10 cellular contexts compared by ENCODE assay signal in genomic region chr7:18064242-18064838, GRCh38. TPM values are rescaled to one million over a fixed set of nuclear protein-coding genes. Genes with fewer than 3 reads are reported as not detected.
DNase-seq lines count a peak whose midpoint lies in the region; ATAC-seq and TF ChIP-seq lines count a peak whose summit lies in the region.
"Had no signal": no experiment of that assay in that cellular context is flagged by ENCODE, and none has a peak within 500 bp of the region (broad histone marks: within the 10 kb centered on the region; RNA-seq: fewer than 3 reads in every experiment).

No MANE protein-coding gene starts in this region.

- H3K79me2 ChIP-seq in parathyroid adenoma = no peaks in the 10 kb centered on the region

- H3K4me2 ChIP-seq in parathyroid adenoma (ENCODE audit: low read length) = no peak overlapping the region

- no peak overlapping the region for H3K9ac ChIP-seq in colonic mucosa (ENCODE audit: low read depth in 2 of 2, low read length in 2 of 2)
- H3K9ac ChIP-seq in parathyroid adenoma = no peak overlapping the region

- no peak overlapping the region for H3K4me3 ChIP-seq in colonic mucosa
- no peak overlapping the region for H3K4me3 ChIP-seq in parathyroid adenoma (ENCODE audit: low read depth, low read length)

- no peak overlapping the region for H2AFZ ChIP-seq in parathyroid adenoma

- intact Hi-C loops in colonic mucosa (cut with DNase I) = loop anchor here (10.0 kb wide), 1 partner anchor 280 kb away; no protein-coding TSS in a partner anchor

- H3K9me3 ChIP-seq in colonic mucosa = no peaks in the 10 kb centered on the region
- no peaks in the 10 kb centered on the region for H3K9me3 ChIP-seq in parathyroid adenoma (ENCODE audit: control insufficient read depth, low read length)

- TF ChIP-seq CTCF in LNCAP (IDR thresholded peaks at IDR 0.05) (peak; percentile 72), colonic mucosa (IDR thresholded peaks at IDR 0.05) (peak; percentile 33), parathyroid adenoma (IDR thresholded peaks at IDR 0.05) (peak; percentile 44)

- H3K4me1 ChIP-seq in colonic mucosa (no peaks in the 10 kb centered on the region), parathyroid adenoma (no peaks in the 10 kb centered on the region)

- no peak overlapping the region for H3K27ac ChIP-seq in colonic mucosa
- H3K27ac ChIP-seq in parathyroid adenoma = no peak overlapping the region
- no peak overlapping the region for H3K27ac ChIP-seq in caudate nucleus (ENCODE audit: low read depth, low read length)

- H3K27me3 ChIP-seq in colonic mucosa (no peaks in the 10 kb centered on the region), parathyroid adenoma (ENCODE audit: control insufficient read depth, insufficient read depth, low read length) (no peaks in the 10 kb centered on the region)

- H3K36me3 ChIP-seq in colonic mucosa (no peaks in the 10 kb centered on the region), parathyroid adenoma (ENCODE audit: control insufficient read depth, insufficient read depth, low read length) (no peaks in the 10 kb centered on the region)

- DNase-seq in Daoy (ENCODE audit: low read depth) (peak; percentile 30), colonic mucosa (peak; percentile 47), OCI-M2 (lab: John Stamatoyannopoulos, UW; ENCODE audit: unreplicated experiment) (no peak), inferior parietal cortex (ENCODE audit: extremely low spot score) (no peak), caudate nucleus (lab: John Stamatoyannopoulos, UW) (no peak)
- DNase-seq: activated B cell treated with CpG ODN at 0.5 μM for 24 hours, naive B cell had no signal

- ATAC-seq in GM19328 (IDR thresholded peaks at IDR 0.05; ENCODE audit: unreplicated experiment) = peak; percentile 55

RNA-seq across cellular contexts. Expression of gene PRPS1L1, which starts 36.7 kb away (rescaled TPM):
- not detected in 2 replicates for total RNA-seq in Daoy (2014; rRNA removed; shearing (Covaris generic))
- not detected for total RNA-seq in colonic mucosa
- total RNA-seq: activated B cell treated with CpG ODN at 0.5 μM for 24 hours had no signal

Comparison
In these comparisons a context has a peak if more than half of its experiments do, and no peak if none do; other contexts are left out.
1. DNase-seq: peak in Daoy (single experiment) and colonic mucosa (single experiment); none in OCI-M2 (single experiment), inferior parietal cortex (single experiment) and caudate nucleus (0 of 61).
2. Peak in every context shown above with its lines, with median percentiles within 50 percentile points of each other: CTCF ChIP-seq.